Comparison of ENCODE assay signal across 1 cellular context in genomic region chr5:111384220-111384619, GRCh38.
TF ChIP-seq lines count a peak whose summit lies in the region.

No MANE protein-coding gene starts in this region.

TF ChIP-seq in IMR-90, 13 proteins besides CTCF, POLR2A, EP300 and RAD21 (continued from another document):
- TF ChIP-seq ELK1 (IDR thresholded peaks at IDR 0.05; ENCODE audit: borderline replicate concordance, low read depth, low read length) (no peak), CHD1 (IDR thresholded peaks at IDR 0.05; ENCODE audit: low read depth, low read length) (no peak), CEBPB (IDR thresholded peaks at IDR 0.05; ENCODE audit: low read depth, low read length) (no peak), MAFK (IDR thresholded peaks at IDR 0.05; ENCODE audit: low read depth, low read length) (no peak), RFX5 (IDR thresholded peaks at IDR 0.05; ENCODE audit: low read depth, low read length) (no peak), NFE2L2 (IDR thresholded peaks at IDR 0.05; ENCODE audit: low read depth, low read length) (no peak)
TF ChIP-seq in IMR-90: peak in this region for 0.
